In genomic region chrX:153927686-153927935, GRCh38 we compare ENCODE assay signal across 8 cellular contexts. TPM values are rescaled to one million over a fixed set of nuclear protein-coding genes. Genes with fewer than 3 reads are reported as not detected.
A peak's percentile ranks its signal among the peaks of the same experiment; 100 is the strongest.
DNase-seq lines count a peak whose midpoint lies in the region; ATAC-seq and TF ChIP-seq lines count a peak whose summit lies in the region.

No MANE protein-coding gene starts in this region.

- H3K36me3 Mint-ChIP-seq in T-helper 1 cell treated with Interleukin-12 subunit alpha and Interleukin-12 subunit beta and Interleukin-4 antibody, amounts not matched to agents 30 μg/mL and 1 μg/mL, for 36 hours (ENCODE audit: low read depth): peaks cover 21% of the 10 kb centered on the region

- H3K9ac ChIP-seq in adipocyte (ENCODE audit: low read length): peak overlapping the region; percentile 91

- H3K27me3 Mint-ChIP-seq in T-helper 1 cell treated with Interleukin-12 subunit alpha and Interleukin-12 subunit beta and Interleukin-4 antibody, amounts not matched to agents 30 μg/mL and 1 μg/mL, for 36 hours (ENCODE audit: low read depth): no peaks in the 10 kb centered on the region

- H3K4me3 Mint-ChIP-seq in T-helper 1 cell treated with Interleukin-12 subunit alpha and Interleukin-12 subunit beta and Interleukin-4 antibody, amounts not matched to agents 30 μg/mL and 1 μg/mL, for 36 hours: peak overlapping the region; percentile 85

- H3K27me3 ChIP-seq in adipocyte (replicated peaks; ENCODE audit: control insufficient read depth, insufficient read depth, low read length) (peaks cover 5% of the 10 kb centered on the region), layer of hippocampus (ENCODE audit: control insufficient read depth, insufficient read depth, low read length) (no peaks in the 10 kb centered on the region), thoracic aorta (replicated peaks; ENCODE audit: insufficient read depth) (no peaks in the 10 kb centered on the region)

- peaks cover 18% of the 10 kb centered on the region for H3K4me1 Mint-ChIP-seq in T-helper 1 cell treated with Interleukin-12 subunit alpha and Interleukin-12 subunit beta and Interleukin-4 antibody, amounts not matched to agents 30 μg/mL and 1 μg/mL, for 36 hours (ENCODE audit: low read depth)

- no peak for DNase-seq in T-helper 1 cell
- peak; percentile 28 for DNase-seq in adipocyte (ENCODE audit: low read depth)
- no peak for DNase-seq in thoracic aorta (ENCODE audit: low spot score)
- DNase-seq in anterior cingulate cortex (lab: John Stamatoyannopoulos, UW): no peak
- DNase-seq in cerebellar nuclear complex (lab: John Stamatoyannopoulos, UW): no peak
- no peak for DNase-seq in COR-L47 (lab: John Stamatoyannopoulos, UW)

- H3K27ac Mint-ChIP-seq in T-helper 1 cell treated with Interleukin-12 subunit alpha and Interleukin-12 subunit beta and Interleukin-4 antibody, amounts not matched to agents 30 μg/mL and 1 μg/mL, for 36 hours: peak overlapping the region; percentile 97

- H3K9me3 ChIP-seq in adipocyte (ENCODE audit: control insufficient read depth, low read length) (no peaks in the 10 kb centered on the region), thoracic aorta (no peaks in the 10 kb centered on the region)

- H3K4me1 ChIP-seq in adipocyte (ENCODE audit: control insufficient read depth, insufficient read depth, low read length) (peaks cover 35% of the 10 kb centered on the region), thoracic aorta (ENCODE audit: control insufficient read depth in 1 of 2, low read depth in 2 of 2) (peaks cover 0 to 10% of the 10 kb centered on the region in 2 donors)

- no peak for TF ChIP-seq CTCF in thoracic aorta (IDR thresholded peaks at IDR 0.05)

- H3K9me3 Mint-ChIP-seq in T-helper 1 cell treated with Interleukin-12 subunit alpha and Interleukin-12 subunit beta and Interleukin-4 antibody, amounts not matched to agents 30 μg/mL and 1 μg/mL, for 36 hours: no peaks in the 10 kb centered on the region

- H3K36me3 ChIP-seq in adipocyte (ENCODE audit: control insufficient read depth, insufficient read depth, low read length, severe bottlenecking) (peaks cover 31% of the 10 kb centered on the region), thoracic aorta (peaks cover 6% of the 10 kb centered on the region)

- H3K27ac ChIP-seq in layer of hippocampus (ENCODE audit: low read depth, low read length): peak overlapping the region; percentile 96
- peak overlapping the region; percentile 92 to 96 for H3K27ac ChIP-seq in thoracic aorta

- H3K4me3 ChIP-seq in adipocyte (ENCODE audit: low read length): peak overlapping the region; percentile 83
- peak overlapping the region; percentile 85 for H3K4me3 ChIP-seq in thoracic aorta

- ATAC-seq in thoracic aorta (ENCODE audit: insufficient number of reproducible peaks, low FRiP score, low read depth): peak; percentile 4

RNA-seq across cellular contexts. Expression of gene ARHGAP4, which starts 1.5 kb away (rescaled TPM):
- 10 to 100 TPM; 31.7 to 92.1 TPM for total RNA-seq in thoracic aorta

RNA-seq across cellular contexts. Expression of gene NAA10, which starts 7.2 kb away (rescaled TPM):
- 10 to 100 TPM; 60.1 to 66.4 TPM for total RNA-seq in thoracic aorta

RNA-seq across cellular contexts. Expression of gene RENBP, which starts 16.8 kb away (rescaled TPM):
- 10 to 100 TPM; 11.2 to 21.4 TPM for total RNA-seq in thoracic aorta

RNA-seq across cellular contexts. Expression of gene AVPR2, which starts 23.1 kb away (rescaled TPM):
- not detected for total RNA-seq in thoracic aorta

RNA-seq across cellular contexts. Expression of gene L1CAM, which starts 41.6 kb away (rescaled TPM):
- 10 to 100 TPM in 1 of 2 donors, 1 to 10 TPM in 1; 1.1 to 18.3 TPM for total RNA-seq in thoracic aorta
